23 cellular contexts compared by ENCODE assay signal in the genomic region with DNA sequence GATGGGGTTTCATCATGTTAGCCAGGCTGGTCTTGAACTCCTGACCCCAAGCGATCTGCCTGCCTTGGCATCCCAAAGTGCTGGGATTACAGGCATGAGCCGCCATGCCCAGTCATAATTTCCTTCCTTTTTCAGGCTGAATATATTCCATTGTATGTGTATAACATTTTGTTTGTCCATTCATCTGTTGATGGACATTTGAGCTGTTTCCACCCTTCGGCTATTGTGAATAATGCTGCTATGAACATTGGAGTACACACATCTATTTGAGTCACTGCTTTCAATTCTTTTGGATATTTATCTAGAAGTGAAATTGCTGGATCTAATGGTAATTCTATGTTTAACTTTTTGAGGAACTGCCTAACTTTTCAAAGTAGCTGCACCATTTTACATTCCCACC. TPM values are rescaled to one million over a fixed set of nuclear protein-coding genes. Genes with fewer than 3 reads are reported as not detected.
"Had no signal": no experiment of that assay in that cellular context is flagged by ENCODE, and none has a peak within 500 bp of the region (broad histone marks: within the 10 kb centered on the region; RNA-seq: fewer than 3 reads in every experiment).

No MANE protein-coding gene starts in this region.

- H3K4me3 ChIP-seq: SJSA1 had no signal

- DNase-seq: KBM-7, MV-4-11, NCI-H1048, NCI-H1105, NCI-H1417, NCI-H1436 treated with DMSO at 0.1 percent for 48 hours, NCI-H1694, NCI-H187 treated with DMSO at 0.1 percent for 48 hours, NCI-H2029 treated with DMSO at 0.1 percent for 48 hours, NCI-H2171 treated with DMSO at 0.1 percent for 48 hours, NCI-H345, NCI-H446 treated with DMSO at 0.1 percent for 48 hours, NCI-H524, NCI-H526 treated with DMSO at 0.1 percent for 48 hours, NCI-H748 treated with DMSO at 0.1 percent for 48 hours, Right ventricle myocardium superior, RPMI8226, SIG-M5, SK-N-SH had no signal

- H3K9me3 ChIP-seq: SJSA1, SK-N-SH had no signal

- H3K36me3 ChIP-seq: SJSA1 had no signal

- H3K27ac ChIP-seq: SJSA1 had no signal

RNA-seq across cellular contexts. Expression of a gene that starts 34.6 kb away (rescaled TPM):
- total RNA-seq: HT-29, LHCN-M2, MCF 10A, Right ventricle myocardium superior, SJSA1 had no signal
- polyA plus RNA-seq: SK-N-SH had no signal
